15 cellular contexts compared by ENCODE assay signal in the genomic region with DNA sequence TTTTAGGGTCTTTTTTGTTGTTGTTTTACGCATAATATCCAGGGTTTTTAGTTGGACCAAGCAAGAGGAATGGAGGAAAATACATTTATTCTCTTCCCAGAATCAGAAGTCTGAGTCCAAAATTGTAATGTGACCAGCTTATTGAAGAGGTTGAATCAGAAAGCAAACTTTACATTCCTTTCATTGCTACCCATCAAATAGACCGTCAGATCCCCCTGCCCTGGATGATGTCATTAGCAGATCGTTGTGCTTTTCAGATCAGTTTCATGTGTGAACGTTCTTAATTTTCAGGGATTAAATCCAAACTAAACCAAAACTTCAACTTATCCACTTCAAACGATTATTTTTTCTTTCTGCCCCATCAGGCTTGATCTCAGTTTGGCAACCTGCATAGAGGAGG.
DNase-seq lines count a peak whose midpoint lies in the region; ATAC-seq and TF ChIP-seq lines count a peak whose summit lies in the region.
"Had no signal": no experiment of that assay in that cellular context is flagged by ENCODE, and none has a peak within 500 bp of the region (broad histone marks: within the 10 kb centered on the region; RNA-seq: fewer than 3 reads in every experiment).

No MANE protein-coding gene starts in this region.

- peak overlapping the region; percentile 4; the same call in 1 of the 2 replicates for H3K56ac ChIP-seq in IMR-90 (ENCODE audit: extremely low read depth, insufficient read depth, low read length)

- peak overlapping the region; percentile 22; the same call in 1 of the 2 replicates for H3K18ac ChIP-seq in IMR-90 (ENCODE audit: low read depth, low read length)

- no TSS peak for BruUV-seq in IMR-90 (replicated peaks; lab: Mats Ljungman, UMichigan)

- peak overlapping the region; percentile 21; the same call in 1 of the 2 replicates for H2AK5ac ChIP-seq in IMR-90 (ENCODE audit: low read depth, low read length)

- H3K4ac ChIP-seq in IMR-90 (ENCODE audit: low read depth, low read length), result peak overlapping the region; percentile 97

- WGBS in IMR-90 (ENCODE audit: extremely low coverage in 2 of 2, insufficient read length in 1 of 2), 2 experiments, result no CpG with 5 or more reads among the region's 5 CpGs
- WGBS in esophagus squamous epithelium, 2 donors, result 51 to 57% methylated on average over 5 of the region's 5 CpGs

- H3K4me3 ChIP-seq in IMR-90 (ENCODE audit: insufficient read depth, low read depth, low read length) (no peak overlapping the region), choroid plexus epithelial cell (ENCODE audit: low read depth, low read length) (no peak overlapping the region), osteoblast (ENCODE audit: insufficient read depth, low read length) (no peak overlapping the region), esophagus squamous epithelium (no peak overlapping the region)
- H3K4me3 ChIP-seq: SJSA1 had no signal

- TF ChIP-seq POLR2A in IMR-90 (IDR thresholded peaks at IDR 0.05; ENCODE audit: low read depth, low read length) (no peak), esophagus squamous epithelium (IDR thresholded peaks at IDR 0.05) (no peak)

- H4K20me1 ChIP-seq in IMR-90 (ENCODE audit: insufficient read depth, low read length), result no peaks in the 10 kb centered on the region
- no peaks in the 10 kb centered on the region for H4K20me1 ChIP-seq in osteoblast (ENCODE audit: insufficient read depth, low read length)

- peak overlapping the region; percentile 100 for H2BK15ac ChIP-seq in IMR-90 (ENCODE audit: low read depth, low read length)

- H3K36me3 ChIP-seq in IMR-90 (ENCODE audit: control insufficient read depth, insufficient read depth, low read length) (no peaks in the 10 kb centered on the region), osteoblast (ENCODE audit: insufficient read depth, low read length) (no peaks in the 10 kb centered on the region), esophagus squamous epithelium (no peaks in the 10 kb centered on the region)
- H3K36me3 ChIP-seq: SJSA1 had no signal

- peak overlapping the region; percentile 29 for H3K14ac ChIP-seq in IMR-90 (replicated peaks; ENCODE audit: low read depth, low read length)

- peak overlapping the region; percentile 82 for H2BK120ac ChIP-seq in IMR-90 (ENCODE audit: low read depth, low read length)

- no peaks in the 10 kb centered on the region for H3K79me1 ChIP-seq in IMR-90 (ENCODE audit: low read depth in 1 of 2, low read length in 2 of 2)

- H4K8ac ChIP-seq in IMR-90 (ENCODE audit: low read depth in 2 of 2, low read length in 2 of 2), result peak overlapping the region in 1 of 2 experiments; percentile 53; a peak in 1 of 4 replicates

- H4K91ac ChIP-seq in IMR-90 (ENCODE audit: insufficient read depth, low read depth, low read length), result peak overlapping the region; percentile 37

- H2AFZ ChIP-seq in IMR-90 (replicated peaks; ENCODE audit: low read length, poor library complexity), result no peak overlapping the region
- peak overlapping the region; percentile 30 for H2AFZ ChIP-seq in osteoblast (ENCODE audit: low read length)

- ATAC-seq in IMR-90 (ENCODE audit: low read depth), result peak; percentile 53
- ATAC-seq in HG02588 (IDR thresholded peaks at IDR 0.05; ENCODE audit: unreplicated experiment), result no peak
- ATAC-seq: Panc1 had no signal

- H3K9ac ChIP-seq in IMR-90 (ENCODE audit: low read depth, low read length), result no peak overlapping the region

- dilution Hi-C loops in IMR-90 (cut with HindIII; ENCODE audit: low sequenced_read_pairs, unreplicated experiment), result no loop called here

- POLR2A ChIA-PET in IMR-90 (lab: Charles Lee; ENCODE audit: unreplicated experiment), result no interaction called here

- TF ChIP-seq CTCF in IMR-90 (conservative IDR thresholded peaks at IDR 0.05; ENCODE audit: low read depth, low read length) (no peak), choroid plexus epithelial cell (conservative IDR thresholded peaks at IDR 0.05; ENCODE audit: low read depth, low read length) (no peak), osteoblast (IDR thresholded peaks at IDR 0.05; ENCODE audit: extremely low read depth, low read depth, low read length) (no peak), esophagus squamous epithelium (IDR thresholded peaks at IDR 0.05) (no peak)

- peak overlapping the region; percentile 45; the same call in 1 of the 2 replicates for H3K23ac ChIP-seq in IMR-90 (ENCODE audit: low read depth, low read length)

- no peaks in the 10 kb centered on the region for H3K79me2 ChIP-seq in osteoblast (ENCODE audit: insufficient read depth, low read length)

- H3K9me1 ChIP-seq in IMR-90 (ENCODE audit: insufficient read depth, low read length), result peaks cover 17% of the 10 kb centered on the region

- no peak overlapping the region for H4K5ac ChIP-seq in IMR-90 (ENCODE audit: low read depth, low read length)

- H2AK9ac ChIP-seq in IMR-90 (replicated peaks; ENCODE audit: low read depth, low read length, poor library complexity), result no peak overlapping the region

- H2BK20ac ChIP-seq in IMR-90 (ENCODE audit: low read depth, low read length), result peak overlapping the region; percentile 98

- DNase-seq in EH (ENCODE audit: low read depth) (peak; percentile 66), IMR-90 (peak; percentile 74), choroid plexus epithelial cell (ENCODE audit: low read depth) (peak; percentile 31), osteoblast (ENCODE audit: insufficient read length, low spot score, missing footprints) (no peak), esophagus squamous epithelium (lab: John Stamatoyannopoulos, UW) (no peak)
- DNase-seq in activated CD4-positive, CD25-positive, alpha-beta regulatory T cell treated with anti-CD3 and anti-CD28 coated beads, Interleukin-2, amount 50 U/mL, for 72 hours, result no peak
- DNase-seq: COR-L47, Karpas-422, NCI-H1436, NCI-H1930, NCI-H226, NCI-H82 had no signal

- intact Hi-C loops in IMR-90 (cut with micrococcal nuclease), result no loop called here
- intact Hi-C loops in esophagus squamous epithelium (cut with DNase I), result no loop called here

- in situ Hi-C loops in IMR-90 (cut with MboI; ENCODE audit: low sequenced_read_pairs), result no loop called here

- CTCF ChIA-PET in IMR-90 (lab: Yijun Ruan, JAX), result no interaction called here

- H3K27me3 ChIP-seq in IMR-90 (ENCODE audit: control insufficient read depth, insufficient read depth, low read length) (no peaks in the 10 kb centered on the region), osteoblast (ENCODE audit: insufficient read depth, low read length) (no peaks in the 10 kb centered on the region), esophagus squamous epithelium (peaks cover 0 to 31% (median 0%) of the 10 kb centered on the region in 4 donors)
- H3K27me3 ChIP-seq: SJSA1 had no signal

- H3K4me2 ChIP-seq in IMR-90 (ENCODE audit: low read depth, low read length), result peak overlapping the region; percentile 21; the same call in 1 of the 2 replicates
- peak overlapping the region; percentile 25 for H3K4me2 ChIP-seq in osteoblast (ENCODE audit: insufficient read depth, low read length)

- H3K9me3 ChIP-seq in IMR-90 (ENCODE audit: control insufficient read depth, insufficient read depth, low read length) (no peaks in the 10 kb centered on the region), osteoblast (ENCODE audit: low read depth, low read length) (no peaks in the 10 kb centered on the region), esophagus squamous epithelium (no peaks in the 10 kb centered on the region)
- H3K9me3 ChIP-seq: SJSA1 had no signal

- H3K27ac ChIP-seq in IMR-90 (ENCODE audit: insufficient read depth, low read length) (no peak overlapping the region), osteoblast (ENCODE audit: low read depth, low read length) (peak overlapping the region; percentile 52), esophagus squamous epithelium (no peak overlapping the region)
- H3K27ac ChIP-seq: SJSA1 had no signal

- TF ChIP-seq RAD21 in IMR-90 (IDR thresholded peaks at IDR 0.05; ENCODE audit: low read length), result no peak

- no peak overlapping the region for H2BK5ac ChIP-seq in IMR-90 (ENCODE audit: low read depth, low read length, poor library complexity, severe bottlenecking)

- H3K4me1 ChIP-seq in IMR-90 (ENCODE audit: control insufficient read depth, insufficient read depth, low read length), result peaks cover 13% of the 10 kb centered on the region
- peaks cover 47% of the 10 kb centered on the region for H3K4me1 ChIP-seq in osteoblast (ENCODE audit: insufficient read depth, low read length)
- no peaks in the 10 kb centered on the region for H3K4me1 ChIP-seq in esophagus squamous epithelium

TF ChIP-seq in IMR-90, 13 proteins besides CTCF, POLR2A, EP300 and RAD21:
- TF ChIP-seq, protein P1, sequence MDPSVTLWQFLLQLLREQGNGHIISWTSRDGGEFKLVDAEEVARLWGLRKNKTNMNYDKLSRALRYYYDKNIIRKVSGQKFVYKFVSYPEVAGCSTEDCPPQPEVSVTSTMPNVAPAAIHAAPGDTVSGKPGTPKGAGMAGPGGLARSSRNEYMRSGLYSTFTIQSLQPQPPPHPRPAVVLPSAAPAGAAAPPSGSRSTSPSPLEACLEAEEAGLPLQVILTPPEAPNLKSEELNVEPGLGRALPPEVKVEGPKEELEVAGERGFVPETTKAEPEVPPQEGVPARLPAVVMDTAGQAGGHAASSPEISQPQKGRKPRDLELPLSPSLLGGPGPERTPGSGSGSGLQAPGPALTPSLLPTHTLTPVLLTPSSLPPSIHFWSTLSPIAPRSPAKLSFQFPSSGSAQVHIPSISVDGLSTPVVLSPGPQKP (IDR thresholded peaks at IDR 0.05; ENCODE audit: borderline replicate concordance, low read depth, low read length), result no peak
- no peak for TF ChIP-seq RCOR1 (IDR thresholded peaks at IDR 0.05; ENCODE audit: insufficient replicate concordance, low read length)
- no peak for TF ChIP-seq CHD1 (IDR thresholded peaks at IDR 0.05; ENCODE audit: low read depth, low read length)
- no peak for TF ChIP-seq MAZ (IDR thresholded peaks at IDR 0.05; ENCODE audit: borderline replicate concordance, low read depth, low read length)
- no peak for TF ChIP-seq MXI1 (IDR thresholded peaks at IDR 0.05; ENCODE audit: borderline replicate concordance, low read depth, low read length)
- no peak for TF ChIP-seq BHLHE40 (IDR thresholded peaks at IDR 0.05; ENCODE audit: low read depth, low read length)
- no peak for TF ChIP-seq CEBPB (IDR thresholded peaks at IDR 0.05; ENCODE audit: low read depth, low read length)

Comparison
In these comparisons a context has a peak if more than half of its experiments do, and no peak if none do; other contexts are left out.
1. DNase-seq: peak in EH (single experiment), IMR-90 (single experiment) and choroid plexus epithelial cell (single experiment); none in osteoblast (single experiment), activated CD4-positive, CD25-positive, alpha-beta regulatory T cell treated with anti-CD3 and anti-CD28 coated beads, Interleukin-2, amount 50 U/mL, for 72 hours (single experiment) and esophagus squamous epithelium (single experiment).